In the genomic region with DNA sequence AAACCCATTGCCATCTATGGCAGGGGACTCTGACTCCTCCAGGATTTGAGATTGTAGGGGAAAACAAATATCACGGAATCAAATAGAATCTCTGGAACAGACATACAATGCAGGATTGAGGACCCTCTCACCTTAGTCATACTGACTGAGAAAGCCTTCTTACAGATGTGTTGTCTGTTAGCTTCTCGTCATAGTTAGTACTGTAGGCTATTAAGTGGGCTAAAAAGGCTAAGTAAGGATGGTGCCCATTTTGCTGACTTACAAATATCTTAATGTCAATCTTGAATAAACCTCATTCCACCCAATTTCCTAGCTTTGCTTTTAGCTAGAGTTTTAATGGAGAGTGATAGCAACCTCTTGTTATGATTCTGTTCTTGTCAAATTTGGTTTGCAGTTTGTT, we compare ENCODE assay signal across 25 cellular contexts.
DNase-seq lines count a peak whose midpoint lies in the region; ATAC-seq, FAIRE-seq and TF ChIP-seq lines count a peak whose summit lies in the region.
"Had no signal": no experiment of that assay in that cellular context is flagged by ENCODE, and none has a peak within 500 bp of the region (broad histone marks: within the 10 kb centered on the region; RNA-seq: fewer than 3 reads in every experiment).

No MANE protein-coding gene starts in this region.

- WGBS in upper lobe of left lung, 2 donors: 89 to 96% methylated on average over 2 of the region's 2 CpGs
- 97% methylated on average over 2 of the region's 2 CpGs for WGBS in hepatocyte (ENCODE audit: low lambda C conversion rate, missing lambda C conversion rate)
- 90 to 100% methylated on average over 2 of the region's 2 CpGs for WGBS in esophagus squamous epithelium, 2 donors

- no peaks in the 10 kb centered on the region for H3K36me3 ChIP-seq in endothelial cell of umbilical vein (ENCODE audit: control insufficient read depth in 2 of 2, extremely low read depth in 1 of 2, insufficient read depth in 2 of 2, low read length in 2 of 2)
- H3K36me3 ChIP-seq in lower lobe of right lung: no peaks in the 10 kb centered on the region
- H3K36me3 ChIP-seq in upper lobe of left lung: no peaks in the 10 kb centered on the region
- no peaks in the 10 kb centered on the region for H3K36me3 ChIP-seq in hepatocyte (replicated peaks; ENCODE audit: insufficient read depth, low read depth)
- H3K36me3 ChIP-seq in esophagus squamous epithelium: no peaks in the 10 kb centered on the region
- H3K36me3 ChIP-seq: BLaER1 treated with 17β-estradiol and CSF1 and Interleukin-3, amounts not matched to agents 10 nM and 100 nM had no signal

- intact Hi-C loops in activated CD4-positive, alpha-beta T cell treated with anti-CD3 and anti-CD28 coated beads, Interleukin-2, amount 10 ng/mL, durations not matched to agents 24 days and 14 days (cut with micrococcal nuclease): no loop called here
- intact Hi-C loops in endothelial cell of umbilical vein (cut with micrococcal nuclease) (no loop called here), lower lobe of right lung (cut with DNase I) (no loop called here), esophagus squamous epithelium (cut with DNase I) (no loop called here)

- TF ChIP-seq EP300 in upper lobe of left lung (IDR thresholded peaks at IDR 0.05): no peak

- no peaks in the 10 kb centered on the region for H3K9me2 ChIP-seq in hepatocyte (replicated peaks; ENCODE audit: insufficient read depth)

- no peaks in the 10 kb centered on the region for H3K9me3 Mint-ChIP-seq in activated CD4-positive, alpha-beta T cell treated with anti-CD3 and anti-CD28 coated beads, Interleukin-2, amount 10 ng/mL, durations not matched to agents 24 days and 14 days
- H3K9me3 Mint-ChIP-seq: CD4-positive, alpha-beta T cell; CD8-positive, alpha-beta T cell had no signal

- FAIRE-seq in endothelial cell of umbilical vein (lab: Jason Lieb, UNC): peak; percentile 15
- FAIRE-seq: A549, GM12878, GM12892, GM18507 had no signal

- H3K27ac ChIP-seq in endothelial cell of umbilical vein (ENCODE audit: insufficient read depth, low read depth, low read length) (no peak overlapping the region), lower lobe of right lung (peak overlapping the region; percentile 51), upper lobe of left lung (peak overlapping the region; percentile 55 to 68 (median 62)), hepatocyte (no peak overlapping the region), esophagus squamous epithelium (no peak overlapping the region)
- H3K27ac ChIP-seq: 22Rv1; A549; BLaER1 treated with 17β-estradiol and CSF1 and Interleukin-3, amounts not matched to agents 10 nM and 100 nM; C4-2B had no signal

- CTCF ChIA-PET in endothelial cell of umbilical vein (lab: Charles Lee): no interaction called here

- H3K36me3 Mint-ChIP-seq in activated CD4-positive, alpha-beta T cell treated with anti-CD3 and anti-CD28 coated beads, Interleukin-2, amount 10 ng/mL, durations not matched to agents 24 days and 14 days (ENCODE audit: low read depth): no peaks in the 10 kb centered on the region
- H3K36me3 Mint-ChIP-seq: CD8-positive, alpha-beta T cell had no signal

- H3K4me2 ChIP-seq in endothelial cell of umbilical vein (ENCODE audit: insufficient read depth, low read length) (no peak overlapping the region), hepatocyte (no peak overlapping the region)
- H3K4me2 ChIP-seq: A549 had no signal

- H3K9me1 ChIP-seq in endothelial cell of umbilical vein (replicated peaks; ENCODE audit: control insufficient read depth, extremely low read depth, insufficient read depth, low read length): no peaks in the 10 kb centered on the region

- POLR2A ChIA-PET in endothelial cell of umbilical vein (lab: Charles Lee): no interaction called here

- no TSS peak for BruUV-seq in endothelial cell of umbilical vein (replicated peaks; lab: Mats Ljungman, UMichigan)

- dilution Hi-C loops in endothelial cell of umbilical vein (cut with MboI; ENCODE audit: extremely low pct_ligation_motif_present, low sequenced_read_pairs): no loop called here

- ATAC-seq in lower lobe of right lung (no peak), upper lobe of left lung (ENCODE audit: low FRiP score in 2 of 2) (no peak)
- ATAC-seq: A549; CD8-positive, alpha-beta T cell; GM12878 had no signal

- no peak overlapping the region for H3K9ac ChIP-seq in endothelial cell of umbilical vein (replicated peaks; ENCODE audit: extremely low read depth, insufficient read depth, low read length)
- H3K9ac ChIP-seq: BLaER1 treated with 17β-estradiol and CSF1 and Interleukin-3, amounts not matched to agents 10 nM and 100 nM had no signal

- no peaks in the 10 kb centered on the region for H3K27me3 ChIP-seq in endothelial cell of umbilical vein (ENCODE audit: control insufficient read depth in 2 of 2, insufficient read depth in 2 of 2, low read length in 2 of 2)
- H3K27me3 ChIP-seq in lower lobe of right lung (ENCODE audit: low read depth): no peaks in the 10 kb centered on the region
- no peaks in the 10 kb centered on the region for H3K27me3 ChIP-seq in upper lobe of left lung
- no peaks in the 10 kb centered on the region for H3K27me3 ChIP-seq in hepatocyte
- no peaks in the 10 kb centered on the region for H3K27me3 ChIP-seq in esophagus squamous epithelium
- H3K27me3 ChIP-seq: BLaER1 treated with 17β-estradiol and CSF1 and Interleukin-3, amounts not matched to agents 10 nM and 100 nM had no signal

- no peak for TF ChIP-seq POLR2A in endothelial cell of umbilical vein (IDR thresholded peaks at IDR 0.05; ENCODE audit: low read depth, low read length)
- TF ChIP-seq POLR2A in upper lobe of left lung (IDR thresholded peaks at IDR 0.05): no peak
- no peak for TF ChIP-seq POLR2A in esophagus squamous epithelium (IDR thresholded peaks at IDR 0.05)

- H3K4me3 Mint-ChIP-seq in activated CD4-positive, alpha-beta T cell treated with anti-CD3 and anti-CD28 coated beads, Interleukin-2, amount 10 ng/mL, durations not matched to agents 24 days and 14 days: no peak overlapping the region
- H3K4me3 Mint-ChIP-seq: B cell; CD4-positive, alpha-beta T cell; CD8-positive, alpha-beta T cell had no signal

- H3K9me3 ChIP-seq in endothelial cell of umbilical vein (replicated peaks; ENCODE audit: control insufficient read depth, insufficient read depth, low read length): no peaks in the 10 kb centered on the region
- H3K9me3 ChIP-seq in lower lobe of right lung: no peaks in the 10 kb centered on the region
- H3K9me3 ChIP-seq in upper lobe of left lung: no peaks in the 10 kb centered on the region
- no peaks in the 10 kb centered on the region for H3K9me3 ChIP-seq in hepatocyte (ENCODE audit: low read depth)
- H3K9me3 ChIP-seq in esophagus squamous epithelium: no peaks in the 10 kb centered on the region
- H3K9me3 ChIP-seq: A549 had no signal

- TF ChIP-seq CTCF in endothelial cell of umbilical vein (IDR thresholded peaks at IDR 0.05; ENCODE audit: extremely low read depth in 1 of 2, insufficient read depth in 1 of 2, low read depth in 1 of 2, low read length in 2 of 2) (no peak), lower lobe of right lung (IDR thresholded peaks at IDR 0.05) (no peak), upper lobe of left lung (IDR thresholded peaks at IDR 0.05) (no peak), hepatocyte (IDR thresholded peaks at IDR 0.05; ENCODE audit: poor library complexity) (no peak), esophagus squamous epithelium (IDR thresholded peaks at IDR 0.05) (no peak)

- no peaks in the 10 kb centered on the region for H3K4me1 ChIP-seq in endothelial cell of umbilical vein (ENCODE audit: control insufficient read depth, extremely low read depth, insufficient read depth, low read length)
- no peaks in the 10 kb centered on the region for H3K4me1 ChIP-seq in lower lobe of right lung
- peaks cover 0 to 18% (median 2%) of the 10 kb centered on the region in 4 donors for H3K4me1 ChIP-seq in upper lobe of left lung
- H3K4me1 ChIP-seq in hepatocyte (ENCODE audit: insufficient read depth): peaks cover 7% of the 10 kb centered on the region
- peaks cover 0 to 23% (median 5%) of the 10 kb centered on the region in 3 donors for H3K4me1 ChIP-seq in esophagus squamous epithelium
- H3K4me1 ChIP-seq: A549 had no signal

- H4K20me1 ChIP-seq in endothelial cell of umbilical vein (replicated peaks; ENCODE audit: control insufficient read depth, extremely low read depth, insufficient read depth, low read length) (no peaks in the 10 kb centered on the region), hepatocyte (ENCODE audit: insufficient read depth, poor library complexity, severe bottlenecking) (no peaks in the 10 kb centered on the region)
- H4K20me1 ChIP-seq: BLaER1 treated with 17β-estradiol and CSF1 and Interleukin-3, amounts not matched to agents 10 nM and 100 nM had no signal

- no peak overlapping the region for H3K27ac Mint-ChIP-seq in activated CD4-positive, alpha-beta T cell treated with anti-CD3 and anti-CD28 coated beads, Interleukin-2, amount 10 ng/mL, durations not matched to agents 24 days and 14 days
- H3K27ac Mint-ChIP-seq: B cell; CD4-positive, alpha-beta T cell; CD8-positive, alpha-beta T cell had no signal

- peaks cover 11% of the 10 kb centered on the region for H3K27me3 Mint-ChIP-seq in activated CD4-positive, alpha-beta T cell treated with anti-CD3 and anti-CD28 coated beads, Interleukin-2, amount 10 ng/mL, durations not matched to agents 24 days and 14 days

- no peak overlapping the region for H2AFZ ChIP-seq in endothelial cell of umbilical vein (ENCODE audit: low read depth, low read length)
- H2AFZ ChIP-seq in hepatocyte: no peak overlapping the region

- DNase-seq in activated CD4-positive, alpha-beta T cell treated with anti-CD3 and anti-CD28 coated beads, Interleukin-2, amount 10 ng/mL, durations not matched to agents 24 days and 14 days: peak; percentile 22
- DNase-seq in activated CD4-positive, alpha-beta T cell treated with anti-CD3 and anti-CD28 coated beads, Interleukin-2, amount 50 U/mL, for 4 hours: no peak
- no peak for DNase-seq in endothelial cell of umbilical vein (ENCODE audit: low read depth, low spot score)
- no peak for DNase-seq in lower lobe of right lung
- no peak for DNase-seq in upper lobe of left lung
- DNase-seq in hepatocyte (ENCODE audit: low spot score): no peak
- DNase-seq in activated T-cell treated with anti-CD3 and anti-CD28 coated beads, Interleukin-2, amount 50 U/mL, for 1 hour: no peak
- DNase-seq in esophagus squamous epithelium (lab: John Stamatoyannopoulos, UW): no peak
- DNase-seq: AML-193; CD4-positive, alpha-beta T cell; CD8-positive, alpha-beta T cell; COR-L47; DMS 273 treated with DMSO at 0.1 percent for 48 hours; DMS153; DMS53; DMS79; DND-41 had no signal

- H3K79me2 ChIP-seq in endothelial cell of umbilical vein (ENCODE audit: control insufficient read depth, insufficient read depth, low read length) (no peaks in the 10 kb centered on the region), hepatocyte (no peaks in the 10 kb centered on the region)

- no peak overlapping the region for H3K4me3 ChIP-seq in endothelial cell of umbilical vein (replicated peaks in 1 of 3; ENCODE audit: insufficient read depth in 1 of 3, low read depth in 1 of 3, low read length in 3 of 3)
- H3K4me3 ChIP-seq in lower lobe of right lung: no peak overlapping the region
- no peak overlapping the region for H3K4me3 ChIP-seq in upper lobe of left lung
- H3K4me3 ChIP-seq in hepatocyte: no peak overlapping the region
- H3K4me3 ChIP-seq in esophagus squamous epithelium: no peak overlapping the region
- H3K4me3 ChIP-seq: A549; BLaER1 treated with 17β-estradiol and CSF1 and Interleukin-3, amounts not matched to agents 10 nM and 100 nM; GM12878 had no signal

- peaks cover 6% of the 10 kb centered on the region for H3K4me1 Mint-ChIP-seq in activated CD4-positive, alpha-beta T cell treated with anti-CD3 and anti-CD28 coated beads, Interleukin-2, amount 10 ng/mL, durations not matched to agents 24 days and 14 days
- H3K4me1 Mint-ChIP-seq: B cell had no signal

Comparison
In these comparisons a context has a peak if more than half of its experiments do, and no peak if none do; other contexts are left out.
1. H3K27ac ChIP-seq: peak in lower lobe of right lung (single experiment) and upper lobe of left lung (4 of 4); none in endothelial cell of umbilical vein (single experiment), hepatocyte (single experiment) and esophagus squamous epithelium (0 of 4).